1 cellular context compared by ENCODE assay signal in the genomic region with DNA sequence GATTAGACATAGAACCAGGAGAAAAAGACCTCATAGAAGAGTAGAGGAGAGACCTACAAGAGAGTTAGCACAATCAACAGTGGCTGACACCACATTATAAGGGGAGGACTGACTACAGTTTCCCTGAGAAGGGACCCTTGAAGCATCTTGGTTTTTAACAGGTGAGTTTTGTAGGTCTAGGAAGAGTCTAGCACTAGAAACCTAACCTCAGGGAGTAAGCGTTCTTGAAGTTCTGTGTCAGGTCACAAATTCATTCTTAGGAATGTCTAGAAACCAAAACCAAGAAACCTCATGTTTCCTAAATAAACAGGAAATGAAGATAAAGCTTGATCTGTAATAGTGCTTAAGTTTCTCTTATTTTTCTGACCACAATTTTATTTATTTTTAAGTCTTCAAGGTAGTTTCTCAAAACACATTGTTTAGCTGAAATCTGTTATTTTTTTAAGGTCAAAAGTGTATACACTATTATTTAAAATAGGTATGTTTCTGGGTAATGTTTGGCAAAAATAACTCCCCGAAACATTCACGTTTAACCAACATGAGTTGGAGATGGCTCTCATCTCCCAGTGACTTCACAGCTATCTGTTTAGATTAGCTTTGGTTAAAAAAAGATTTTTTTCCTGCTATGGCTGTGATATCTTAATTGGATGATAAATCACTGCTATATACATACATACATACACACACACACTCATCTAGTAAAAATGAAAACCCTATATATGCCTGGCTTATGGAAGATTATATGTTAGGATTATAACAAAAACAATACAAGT.
TF ChIP-seq lines count a peak whose summit lies in the region.

No MANE protein-coding gene starts in this region.

TF ChIP-seq in SK-N-SH, 30 proteins besides CTCF, POLR2A, EP300 and RAD21 (continued from another document):
- TF ChIP-seq FOSL2 (IDR thresholded peaks at IDR 0.05; ENCODE audit: borderline replicate concordance, low read depth) (no peak), TAF1 (IDR thresholded peaks at IDR 0.05; ENCODE audit: borderline replicate concordance, low read depth, low read length) (no peak), MAX (IDR thresholded peaks at IDR 0.05; ENCODE audit: low read depth) (no peak), MXI1 (IDR thresholded peaks at IDR 0.05; ENCODE audit: low read depth, low read length) (no peak)
- TF ChIP-seq, protein P1, sequence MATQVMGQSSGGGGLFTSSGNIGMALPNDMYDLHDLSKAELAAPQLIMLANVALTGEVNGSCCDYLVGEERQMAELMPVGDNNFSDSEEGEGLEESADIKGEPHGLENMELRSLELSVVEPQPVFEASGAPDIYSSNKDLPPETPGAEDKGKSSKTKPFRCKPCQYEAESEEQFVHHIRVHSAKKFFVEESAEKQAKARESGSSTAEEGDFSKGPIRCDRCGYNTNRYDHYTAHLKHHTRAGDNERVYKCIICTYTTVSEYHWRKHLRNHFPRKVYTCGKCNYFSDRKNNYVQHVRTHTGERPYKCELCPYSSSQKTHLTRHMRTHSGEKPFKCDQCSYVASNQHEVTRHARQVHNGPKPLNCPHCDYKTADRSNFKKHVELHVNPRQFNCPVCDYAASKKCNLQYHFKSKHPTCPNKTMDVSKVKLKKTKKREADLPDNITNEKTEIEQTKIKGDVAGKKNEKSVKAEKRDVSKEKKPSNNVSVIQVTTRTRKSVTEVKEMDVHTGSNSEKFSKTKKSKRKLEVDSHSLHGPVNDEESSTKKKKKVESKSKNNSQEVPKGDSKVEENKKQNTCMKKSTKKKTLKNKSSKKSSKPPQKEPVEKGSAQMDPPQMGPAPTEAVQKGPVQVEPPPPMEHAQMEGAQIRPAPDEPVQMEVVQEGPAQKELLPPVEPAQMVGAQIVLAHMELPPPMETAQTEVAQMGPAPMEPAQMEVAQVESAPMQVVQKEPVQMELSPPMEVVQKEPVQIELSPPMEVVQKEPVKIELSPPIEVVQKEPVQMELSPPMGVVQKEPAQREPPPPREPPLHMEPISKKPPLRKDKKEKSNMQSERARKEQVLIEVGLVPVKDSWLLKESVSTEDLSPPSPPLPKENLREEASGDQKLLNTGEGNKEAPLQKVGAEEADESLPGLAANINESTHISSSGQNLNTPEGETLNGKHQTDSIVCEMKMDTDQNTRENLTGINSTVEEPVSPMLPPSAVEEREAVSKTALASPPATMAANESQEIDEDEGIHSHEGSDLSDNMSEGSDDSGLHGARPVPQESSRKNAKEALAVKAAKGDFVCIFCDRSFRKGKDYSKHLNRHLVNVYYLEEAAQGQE (IDR thresholded peaks at IDR 0.05; ENCODE audit: low read depth, low read length): no peak
- TF ChIP-seq, protein P2, sequence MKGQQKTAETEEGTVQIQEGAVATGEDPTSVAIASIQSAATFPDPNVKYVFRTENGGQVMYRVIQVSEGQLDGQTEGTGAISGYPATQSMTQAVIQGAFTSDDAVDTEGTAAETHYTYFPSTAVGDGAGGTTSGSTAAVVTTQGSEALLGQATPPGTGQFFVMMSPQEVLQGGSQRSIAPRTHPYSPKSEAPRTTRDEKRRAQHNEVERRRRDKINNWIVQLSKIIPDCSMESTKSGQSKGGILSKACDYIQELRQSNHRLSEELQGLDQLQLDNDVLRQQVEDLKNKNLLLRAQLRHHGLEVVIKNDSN (IDR thresholded peaks at IDR 0.05; ENCODE audit: borderline replicate concordance, low read depth): no peak
